In the genomic region with DNA sequence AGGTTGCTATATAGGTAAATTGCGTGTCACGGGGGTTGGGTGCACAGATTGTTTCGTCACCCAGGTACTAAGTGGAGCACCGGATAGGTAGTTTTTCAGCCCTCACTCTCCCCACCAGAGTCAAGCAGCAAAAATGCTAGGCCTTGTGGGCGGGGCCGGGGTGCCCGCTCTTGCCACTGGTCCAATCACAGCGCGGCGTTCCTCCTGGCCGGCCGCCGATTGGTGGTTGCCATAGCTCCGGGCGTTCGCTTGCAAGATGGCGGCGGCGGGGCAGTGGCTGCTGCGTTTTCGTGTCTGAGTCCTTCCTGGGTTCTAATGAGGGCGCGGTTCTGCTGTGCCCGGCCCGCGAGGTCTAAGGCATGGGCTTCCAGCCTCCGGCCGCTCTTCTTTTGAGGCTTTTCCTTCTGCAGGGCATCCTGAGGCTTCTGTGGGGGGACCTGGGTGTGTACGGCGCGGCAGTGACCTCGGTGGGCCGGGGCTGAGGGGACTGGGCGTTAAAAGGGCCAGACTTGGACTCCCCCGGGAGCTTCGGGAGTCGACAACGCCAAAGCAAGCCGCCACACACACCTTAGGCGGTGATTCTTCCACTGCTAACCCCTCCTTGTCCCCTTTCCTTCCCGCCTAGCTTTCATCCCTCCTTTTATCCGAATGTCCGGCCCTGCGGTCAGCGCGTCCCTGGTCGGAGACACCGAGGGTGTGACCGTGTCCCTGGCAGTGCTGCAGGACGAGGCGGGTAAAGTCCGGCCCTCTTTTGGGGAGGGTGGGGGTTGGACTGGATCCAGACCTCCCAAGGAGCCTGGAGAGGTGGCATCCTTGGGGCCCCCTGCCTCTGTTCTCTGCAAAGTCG, we compare ENCODE assay signal across 8 cellular contexts. TPM values are rescaled to one million over a fixed set of nuclear protein-coding genes. Genes with fewer than 3 reads are reported as not detected.
DNase-seq lines count a peak whose midpoint lies in the region; ATAC-seq and TF ChIP-seq lines count a peak whose summit lies in the region.

A gene (plus strand): TSS at position 232 of the 847 bp plus-strand sequence. CDS start 128 bp downstream, at position 360.

- H3K4me3 ChIP-seq in astrocyte of the cerebellum (ENCODE audit: low read depth, low read length) (peak within 1 kb of the TSS; percentile 73), hepatocyte (peak within 1 kb of the TSS; percentile 38), aorta (ENCODE audit: low read length in 2 of 2) (peak within 1 kb of the TSS; percentile 60 to 65)

- H4K20me1 ChIP-seq in hepatocyte (ENCODE audit: insufficient read depth, poor library complexity, severe bottlenecking) = no peaks in the 10 kb centered on the region

- intact Hi-C loops in aorta (cut with DNase I) = no loop called here

- H3K36me3 ChIP-seq in hepatocyte (replicated peaks; ENCODE audit: insufficient read depth, low read depth) (no peaks in the 10 kb centered on the region), aorta (ENCODE audit: control insufficient read depth in 1 of 2, insufficient read depth in 2 of 2, low read length in 1 of 2) (no peaks in the 10 kb centered on the region)

- DNase-seq in NCI-H2029 (lab: John Stamatoyannopoulos, UW) = peak; percentile 92
- peak; percentile 86 for DNase-seq in T-helper 22 cell (ENCODE audit: low read depth)
- peak; percentile 79 for DNase-seq in astrocyte of the cerebellum (ENCODE audit: low read depth)
- DNase-seq in hepatocyte (ENCODE audit: low spot score) = peak; percentile 95
- peak; percentile 78 for DNase-seq in renal cortical epithelial cell (ENCODE audit: low read depth)
- DNase-seq in aorta = peak; percentile 97 to 99

- H2AFZ ChIP-seq in hepatocyte = peak within 1 kb of the TSS; percentile 83

- ATAC-seq in GM18511 (IDR thresholded peaks at IDR 0.05; ENCODE audit: unreplicated experiment) = peak; percentile 99
- peak; percentile 100 for ATAC-seq in HG02981 (IDR thresholded peaks at IDR 0.05; ENCODE audit: unreplicated experiment)
- peak; percentile 99 for ATAC-seq in aorta (ENCODE audit: low FRiP score)

- no peaks in the 10 kb centered on the region for H3K79me2 ChIP-seq in hepatocyte

- WGBS in hepatocyte (ENCODE audit: low lambda C conversion rate, missing lambda C conversion rate) = under 1% methylated on average over 53 of the region's 53 CpGs
- 0 to 1% methylated on average over 51 to 53 of the region's 53 CpGs for WGBS in aorta, 2 donors

- no peaks in the 10 kb centered on the region for H3K27me3 ChIP-seq in hepatocyte
- no peaks in the 10 kb centered on the region for H3K27me3 ChIP-seq in aorta (ENCODE audit: control insufficient read depth in 1 of 2, insufficient read depth in 2 of 2, low read length in 1 of 2)

- H3K9me3 ChIP-seq in hepatocyte (ENCODE audit: low read depth) (no peaks in the 10 kb centered on the region), aorta (ENCODE audit: control insufficient read depth, low read length) (no peaks in the 10 kb centered on the region)

- TF ChIP-seq CTCF in astrocyte of the cerebellum (IDR thresholded peaks at IDR 0.05; ENCODE audit: low read depth, low read length, missing control alignments) (no peak), hepatocyte (IDR thresholded peaks at IDR 0.05; ENCODE audit: poor library complexity) (no peak)

- peak within 1 kb of the TSS; percentile 90 for H3K4me2 ChIP-seq in hepatocyte

- H3K4me1 ChIP-seq in hepatocyte (ENCODE audit: insufficient read depth) (no peaks in the 10 kb centered on the region), aorta (ENCODE audit: control insufficient read depth in 1 of 2, insufficient read depth in 2 of 2, low read length in 2 of 2) (no peaks in the 10 kb centered on the region)

- H3K27ac ChIP-seq in hepatocyte = no peak within 1 kb of the TSS
- H3K27ac ChIP-seq in aorta (ENCODE audit: low read depth in 1 of 2, low read length in 2 of 2) = no peak within 1 kb of the TSS

- no peaks in the 10 kb centered on the region for H3K9me2 ChIP-seq in hepatocyte (replicated peaks; ENCODE audit: insufficient read depth)

- in situ Hi-C loops in astrocyte of the cerebellum (cut with HindIII; ENCODE audit: low sequenced_read_pairs) = loop anchor here (25.0 kb wide), 1 partner anchor 316 kb away; no protein-coding TSS in a partner anchor

RNA-seq across cellular contexts. Expression of the gene that starts here (rescaled TPM):
- total RNA-seq in hepatocyte = 4.4 and 4.7 TPM in 2 replicates
- 2.7 and 2.9 TPM in 2 replicates for polyA plus RNA-seq in hepatocyte
- 9.0 and 22.7 TPM in 2 replicates for total RNA-seq in renal cortical epithelial cell
- 10 to 100 TPM in 1 of 2 donors, 1 to 10 TPM in 1; 6.1 to 10.3 TPM for total RNA-seq in aorta
- polyA plus RNA-seq in aorta = 1 to 10 TPM; 2.3 to 9.0 TPM
